In the genomic region with DNA sequence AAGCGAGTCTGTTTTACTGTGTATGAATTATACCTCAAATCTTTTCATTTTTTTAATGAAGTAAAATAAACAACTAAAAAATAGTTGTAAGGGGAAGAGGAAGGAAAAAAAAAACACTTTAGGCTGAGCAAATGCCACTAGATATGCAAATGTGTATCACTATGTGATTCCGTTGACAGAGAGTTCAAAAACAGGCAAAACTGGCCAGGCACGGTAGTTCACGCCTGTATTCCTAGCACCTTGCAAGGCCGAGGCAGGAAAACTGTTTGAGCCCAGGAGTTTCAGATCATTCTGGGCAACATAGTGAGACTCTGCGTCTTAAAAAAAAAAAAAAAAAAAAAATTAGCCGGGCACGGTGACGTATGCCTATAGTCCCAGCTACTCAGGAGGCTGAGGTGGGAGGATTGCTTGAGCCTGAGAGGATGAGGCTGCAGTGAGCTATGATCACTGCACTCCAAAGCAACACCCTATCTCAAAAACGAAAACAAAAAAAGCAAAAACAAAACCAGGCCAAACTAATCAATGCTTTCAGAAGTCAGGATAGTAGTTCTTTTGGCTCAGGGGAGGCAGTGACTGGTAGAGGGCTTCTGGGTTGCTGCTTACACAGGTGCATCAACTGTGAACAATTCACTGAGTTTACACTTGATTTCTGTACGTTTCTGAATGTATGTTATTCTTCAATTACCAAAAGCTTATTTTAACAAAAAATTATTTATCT, we compare ENCODE assay signal across 15 cellular contexts.
DNase-seq lines count a peak whose midpoint lies in the region; ATAC-seq and TF ChIP-seq lines count a peak whose summit lies in the region.
"Had no signal": no experiment of that assay in that cellular context is flagged by ENCODE, and none has a peak within 500 bp of the region (broad histone marks: within the 10 kb centered on the region; RNA-seq: fewer than 3 reads in every experiment).

No MANE protein-coding gene starts in this region.

- H3K36me3 Mint-ChIP-seq in effector memory CD8-positive, alpha-beta T cell (ENCODE audit: insufficient read depth), result peaks cover 5% of the 10 kb centered on the region

- peaks cover 7 to 13% of the 10 kb centered on the region in 2 donors for H3K4me1 Mint-ChIP-seq in effector memory CD8-positive, alpha-beta T cell (ENCODE audit: low read depth in 2 of 2)

- peak overlapping the region; percentile 21 to 27 for H3K4me3 Mint-ChIP-seq in effector memory CD8-positive, alpha-beta T cell

- intact Hi-C loops in head of caudate nucleus (cut with DNase I), result no loop called here

- no peaks in the 10 kb centered on the region for H3K9me3 Mint-ChIP-seq in effector memory CD8-positive, alpha-beta T cell
- H3K9me3 Mint-ChIP-seq: neural crest cell had no signal

- peak; percentile 44 for ATAC-seq in GM19397 (IDR thresholded peaks at IDR 0.05; ENCODE audit: unreplicated experiment)
- ATAC-seq in HG03342 (IDR thresholded peaks at IDR 0.05; ENCODE audit: unreplicated experiment), result peak; percentile 65
- no peak for ATAC-seq in effector memory CD8-positive, alpha-beta T cell (replicated peaks)
- no peak for ATAC-seq in HG02610 (IDR thresholded peaks at IDR 0.05; ENCODE audit: unreplicated experiment)
- ATAC-seq: T-helper 17 cell had no signal

- no peak for TF ChIP-seq CTCF in GM10248 (IDR thresholded peaks at IDR 0.05; ENCODE audit: control extremely low read depth, extremely low read depth, low read depth, missing control alignments)

- H3K27me3 Mint-ChIP-seq in effector memory CD8-positive, alpha-beta T cell, result no peaks in the 10 kb centered on the region
- H3K27me3 Mint-ChIP-seq: T-helper 17 cell had no signal

- no peak overlapping the region for H3K27ac Mint-ChIP-seq in effector memory CD8-positive, alpha-beta T cell

- POLR2A ChIA-PET in GM10248 (lab: Yijun Ruan, JAX), result no interaction called here

- CTCF ChIA-PET in GM10248 (lab: Yijun Ruan, JAX), result interaction anchor here (0.8 to 12.5 kb wide), 6 partner anchors 16 to 55 kb away, joined by 3 to 169 read pairs (median 4); a partner anchor contains a TSS

- DNase-seq in GM10248 (ENCODE audit: extremely low spot score), result peak; percentile 38
- DNase-seq in effector memory CD8-positive, alpha-beta T cell, result no peak
- DNase-seq in 8988T, result no peak
- DNase-seq in head of caudate nucleus, result no peak
- no peak for DNase-seq in NCI-H187 treated with DMSO at 0.1 percent for 48 hours (lab: John Stamatoyannopoulos, UW)
- DNase-seq: activated naive CD4-positive, alpha-beta T cell treated with anti-CD3 and anti-CD28 coated beads, Interleukin-2, amount 50 U/mL, for 16 hours; effector CD8-positive, alpha-beta T cell; NCI-H345; stimulated activated CD4-positive, alpha-beta T cell treated with anti-CD3 and anti-CD28 coated beads, Interleukin-4, amount 100 ng/mL, for 1 hour; T-helper 17 cell; thyroid gland had no signal

Comparison
In these comparisons a context has a peak if more than half of its experiments do, and no peak if none do; other contexts are left out.
1. ATAC-seq: peak in GM19397 (single experiment) and HG03342 (single experiment); none in effector memory CD8-positive, alpha-beta T cell (single experiment) and HG02610 (single experiment).